Comparison of ENCODE assay signal across 20 cellular contexts in genomic region chr16:9328386-9328785, GRCh38.
DNase-seq lines count a peak whose midpoint lies in the region; ATAC-seq, FAIRE-seq and TF ChIP-seq lines count a peak whose summit lies in the region.
"Had no signal": no experiment of that assay in that cellular context is flagged by ENCODE, and none has a peak within 500 bp of the region (broad histone marks: within the 10 kb centered on the region; RNA-seq: fewer than 3 reads in every experiment).

No MANE protein-coding gene starts in this region.

- WGBS in K562 (ENCODE audit: insufficient coverage, low coverage, missing lambda C conversion rate), result 0% methylated on average over 5 of the region's 5 CpGs

- TF ChIP-seq RAD21 in K562 (CRISPR knock-in tag; conservative IDR thresholded peaks at IDR 0.05 in 1 of 2, IDR thresholded peaks at IDR 0.05 in 1 of 2), result no peak

- H3K4me2 ChIP-seq in K562 (ENCODE audit: insufficient read depth, low read length), result no peak overlapping the region
- H3K4me2 ChIP-seq: BLaER1 treated with 17β-estradiol and CSF1 and Interleukin-3, amounts not matched to agents 10 nM and 100 nM had no signal

- no peak for TF ChIP-seq POLR2A in K562 (conservative IDR thresholded peaks at IDR 0.05)

- H3K4me3 ChIP-seq in K562 (no peak overlapping the region), tibial artery (no peak overlapping the region)
- H3K4me3 ChIP-seq: BLaER1 treated with 17β-estradiol and CSF1 and Interleukin-3, amounts not matched to agents 10 nM and 100 nM; GM12878 had no signal

- no TSS peak for BruUV-seq in K562 (replicated peaks; lab: Mats Ljungman, UMichigan)

- no peaks in the 10 kb centered on the region for H3K79me2 ChIP-seq in K562 (ENCODE audit: control insufficient read depth, insufficient read depth, low read length)

- DNase-seq in K562 (ENCODE audit: extremely low read depth in 1 of 4, low spot score in 3 of 4) (no peak), left colon (no peak), middle frontal gyrus (ENCODE audit: extremely low spot score, low spot score) (peak; percentile 40), tibial artery (no peak), NCI-H146 treated with DMSO at 0.1 percent for 48 hours (lab: John Stamatoyannopoulos, UW; ENCODE audit: unreplicated experiment) (no peak), AG08395 (ENCODE audit: low spot score) (no peak)
- DNase-seq: 8988T; Calu3; CD8-positive, alpha-beta T cell; DMS 273 treated with DMSO at 0.1 percent for 48 hours; DMS53; DND-41; EL; GOT3; H9; IMR-90 had no signal

- H3K9me3 ChIP-seq in K562 (replicated peaks; ENCODE audit: control insufficient read depth, insufficient read depth, low read depth, low read length) (no peaks in the 10 kb centered on the region), tibial artery (no peaks in the 10 kb centered on the region)

- CTCF ChIA-PET in K562 (lab: Yijun Ruan, JAX; ENCODE audit: low intra/inter-chr PET ratio), result no interaction called here

- no peaks in the 10 kb centered on the region for H3K9me1 ChIP-seq in K562 (ENCODE audit: control insufficient read depth, insufficient read depth, low read length)

- POLR2A ChIA-PET in K562 (lab: Yijun Ruan, JAX), result interaction anchor here (0.5 kb wide), 1 partner anchor 174 kb away, joined by 3 read pairs; no protein-coding TSS in a partner anchor

- H3K9ac ChIP-seq in K562 (ENCODE audit: insufficient read depth in 1 of 2, low read depth in 2 of 2, low read length in 2 of 2), result no peak overlapping the region
- H3K9ac ChIP-seq: BLaER1 treated with 17β-estradiol and CSF1 and Interleukin-3, amounts not matched to agents 10 nM and 100 nM had no signal

- H3K27me3 ChIP-seq in K562 (ENCODE audit: control insufficient read depth in 2 of 2, insufficient read depth in 2 of 2, low read length in 2 of 2) (no peaks in the 10 kb centered on the region), tibial artery (no peaks in the 10 kb centered on the region)
- H3K27me3 ChIP-seq: BLaER1 treated with 17β-estradiol and CSF1 and Interleukin-3, amounts not matched to agents 10 nM and 100 nM had no signal

- in situ Hi-C loops in K562 (cut with MboI), result no loop called here

- intact Hi-C loops in K562 (cut with micrococcal nuclease), result no loop called here
- intact Hi-C loops in left colon (cut with DNase I, micrococcal nuclease), result no loop called here
- intact Hi-C loops in tibial artery (cut with DNase I; ENCODE audit: low total_unique reads), result no loop called here

- H2AFZ ChIP-seq in K562 (ENCODE audit: low read depth, low read length), result no peak overlapping the region

- FAIRE-seq in K562 (lab: Jason Lieb, UNC), result peak; percentile 58
- FAIRE-seq: GM12878 had no signal

- TF ChIP-seq CTCF in K562 (IDR thresholded peaks at IDR 0.05 in 2 of 3, conservative IDR thresholded peaks at IDR 0.05 in 1 of 3; ENCODE audit: insufficient read depth in 2 of 3, low read depth in 1 of 3, low read length in 3 of 3) (no peak), tibial artery (IDR thresholded peaks at IDR 0.05) (no peak)

- H3K27ac ChIP-seq in K562 (ENCODE audit: extremely low read depth, low read depth, low read length), result no peak overlapping the region
- peak overlapping the region; percentile 60 to 77 for H3K27ac ChIP-seq in tibial artery
- H3K27ac ChIP-seq: BLaER1 treated with 17β-estradiol and CSF1 and Interleukin-3, amounts not matched to agents 10 nM and 100 nM; HL-60 had no signal

- no peaks in the 10 kb centered on the region for H4K20me1 ChIP-seq in K562 (replicated peaks; ENCODE audit: control insufficient read depth, insufficient read depth, low read length)
- H4K20me1 ChIP-seq: BLaER1 treated with 17β-estradiol and CSF1 and Interleukin-3, amounts not matched to agents 10 nM and 100 nM had no signal

- H3K36me3 ChIP-seq in K562 (ENCODE audit: control insufficient read depth, insufficient read depth, low read length) (no peaks in the 10 kb centered on the region), tibial artery (no peaks in the 10 kb centered on the region)
- H3K36me3 ChIP-seq: BLaER1 treated with 17β-estradiol and CSF1 and Interleukin-3, amounts not matched to agents 10 nM and 100 nM had no signal

- ATAC-seq in K562 (no peak), left colon (peak; percentile 72), HG03025 (IDR thresholded peaks at IDR 0.05; ENCODE audit: low FRiP score, unreplicated experiment) (no peak)
- ATAC-seq: CD8-positive, alpha-beta T cell; GM12878 had no signal

- TF ChIP-seq EP300 in K562 (IDR thresholded peaks at IDR 0.05; ENCODE audit: low read length), result no peak

- no peaks in the 10 kb centered on the region for H3K4me1 ChIP-seq in K562 (replicated peaks in 1 of 2; ENCODE audit: control insufficient read depth in 2 of 2, insufficient read depth in 2 of 2, low read length in 2 of 2)
- peaks cover 0 to 34% (median 15%) of the 10 kb centered on the region in 4 donors for H3K4me1 ChIP-seq in tibial artery

TF ChIP-seq in K562, 482 proteins besides CTCF, POLR2A, EP300 and RAD21:
- TF ChIP-seq TCF7L2 (IDR thresholded peaks at IDR 0.05; ENCODE audit: low read depth, low read length) (no peak), TARDBP (IDR thresholded peaks at IDR 0.05) (no peak), TAF7 (tag; IDR thresholded peaks at IDR 0.05) (no peak), PHB2 (IDR thresholded peaks at IDR 0.05; ENCODE audit: low read depth) (no peak), TGIF2 (CRISPR knock-in tag; IDR thresholded peaks at IDR 0.05) (no peak), NUFIP1 (IDR thresholded peaks at IDR 0.05; ENCODE audit: partially characterized antibody) (no peak), ZKSCAN8 (CRISPR knock-in tag; IDR thresholded peaks at IDR 0.05) (no peak), KLF1 (tag; IDR thresholded peaks at IDR 0.05) (no peak), L3MBTL2 (IDR thresholded peaks at IDR 0.05) (no peak)
